ENCODE assay signal across 15 cellular contexts in the genomic region with DNA sequence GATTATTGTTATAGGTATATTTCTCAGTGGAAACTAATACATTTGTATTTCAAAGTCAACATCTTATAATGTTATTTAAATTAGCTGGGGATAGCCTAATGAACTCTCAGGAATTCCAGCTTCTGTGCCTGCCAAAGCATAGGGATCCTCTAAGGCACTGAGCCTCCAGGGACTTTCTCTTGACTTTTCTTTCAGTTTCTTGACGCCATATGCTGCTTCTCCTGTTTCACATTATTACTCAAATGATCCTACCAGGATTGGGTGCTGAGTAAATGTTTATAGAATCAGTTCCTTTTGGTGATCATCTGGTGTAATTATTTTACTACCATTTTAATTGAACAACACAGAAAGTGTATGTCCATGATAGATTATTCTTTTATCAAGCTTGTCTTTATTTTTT. TPM values are rescaled to one million over a fixed set of nuclear protein-coding genes. Genes with fewer than 3 reads are reported as not detected.
A peak's percentile ranks its signal among the peaks of the same experiment; 100 is the strongest.
DNase-seq lines count a peak whose midpoint lies in the region; ATAC-seq and TF ChIP-seq lines count a peak whose summit lies in the region.
"Had no signal": no experiment of that assay in that cellular context is flagged by ENCODE, and none has a peak within 500 bp of the region (broad histone marks: within the 10 kb centered on the region; RNA-seq: fewer than 3 reads in every experiment).

No MANE protein-coding gene starts in this region.

- no peak for TF ChIP-seq CTCF in brain microvascular endothelial cell (IDR thresholded peaks at IDR 0.05; ENCODE audit: low read depth, low read length, missing control alignments)
- TF ChIP-seq CTCF in gastrocnemius medialis (IDR thresholded peaks at IDR 0.05 in 4 of 5, conservative IDR thresholded peaks at IDR 0.05 in 1 of 5), result no peak

- DNase-seq in DMS 273 (lab: John Stamatoyannopoulos, UW; ENCODE audit: unreplicated experiment) (peak; percentile 89), brain microvascular endothelial cell (peak; percentile 7), RPMI8226 (no peak), gastrocnemius medialis (no peak), DMS79 (lab: John Stamatoyannopoulos, UW) (no peak)
- DNase-seq: activated B cell treated with CpG ODN at 0.5 μM for 24 hours; activated CD8-positive, alpha-beta memory T cell treated with anti-CD3 and anti-CD28 coated beads for 24 hours; adrenal gland; COR-L47; heart left ventricle; kidney; NCI-H1694 had no signal

- in situ Hi-C loops in brain microvascular endothelial cell (cut with HindIII; ENCODE audit: low pct_ligation_motif_present, low sequenced_read_pairs) (no loop called here), gastrocnemius medialis (cut with MboI; ENCODE audit: low sequenced_read_pairs in 4 of 4) (no loop called here)

- H3K27ac ChIP-seq in brain microvascular endothelial cell, result no peak overlapping the region
- H3K27ac ChIP-seq in gastrocnemius medialis, result no peak overlapping the region
- H3K27ac ChIP-seq: adrenal gland, heart left ventricle had no signal

- H3K27me3 ChIP-seq in brain microvascular endothelial cell (replicated peaks) (no peaks in the 10 kb centered on the region), gastrocnemius medialis (no peaks in the 10 kb centered on the region)
- H3K27me3 ChIP-seq: adrenal gland, heart left ventricle had no signal

- peak; percentile 71 for ATAC-seq in GM21717 (IDR thresholded peaks at IDR 0.05; ENCODE audit: unreplicated experiment)
- ATAC-seq in HG03432 (IDR thresholded peaks at IDR 0.05; ENCODE audit: unreplicated experiment), result peak; percentile 47
- ATAC-seq in HG02840 (IDR thresholded peaks at IDR 0.05; ENCODE audit: low FRiP score, unreplicated experiment), result no peak
- ATAC-seq in gastrocnemius medialis, result no peak
- ATAC-seq: heart left ventricle had no signal

- H3K4me1 ChIP-seq in gastrocnemius medialis, result peaks cover 24 to 25% of the 10 kb centered on the region in 2 donors

- H3K36me3 ChIP-seq in brain microvascular endothelial cell (replicated peaks) (no peaks in the 10 kb centered on the region), gastrocnemius medialis (no peaks in the 10 kb centered on the region)
- H3K36me3 ChIP-seq: adrenal gland had no signal

- no peaks in the 10 kb centered on the region for H3K9me3 ChIP-seq in gastrocnemius medialis
- H3K9me3 ChIP-seq: adrenal gland, heart left ventricle had no signal

- H3K4me3 ChIP-seq in brain microvascular endothelial cell (ENCODE audit: low read depth, low read length) (no peak overlapping the region), gastrocnemius medialis (no peak overlapping the region)
- H3K4me3 ChIP-seq: adrenal gland, heart left ventricle had no signal

- no peak for TF ChIP-seq POLR2A in gastrocnemius medialis (IDR thresholded peaks at IDR 0.05)

- intact Hi-C loops in gastrocnemius medialis (cut with DNase I; ENCODE audit: low total_unique reads), result no loop called here

RNA-seq across cellular contexts. Expression of gene METTL25, which starts 7.9 kb away (rescaled TPM):
- 10 to 100 TPM; 10.5 to 13.0 (median 11.8) TPM for total RNA-seq in gastrocnemius medialis

RNA-seq across cellular contexts. Expression of gene CCDC59, which starts 8.0 kb away (rescaled TPM):
- total RNA-seq in gastrocnemius medialis, result 10 to 100 TPM; 49.3 to 92.9 (median 55.5) TPM

Comparison
In these comparisons a context has a peak if more than half of its experiments do, and no peak if none do; other contexts are left out.
1. DNase-seq: peak in DMS 273 (single experiment) and brain microvascular endothelial cell (single experiment); none in RPMI8226 (single experiment), gastrocnemius medialis (0 of 2) and DMS79 (single experiment).
2. ATAC-seq: peak in GM21717 (single experiment) and HG03432 (single experiment); none in HG02840 (single experiment) and gastrocnemius medialis (0 of 2).